1 cellular context compared by ENCODE assay signal in genomic region chr16:87044031-87044380, GRCh38.
TF ChIP-seq lines count a peak whose summit lies in the region.

No MANE protein-coding gene starts in this region.

TF ChIP-seq in GM23338, 12 proteins besides CTCF, POLR2A, EP300 and RAD21 (continued from another document):
- TF ChIP-seq ZNF462 (CRISPR knock-in tag; IDR thresholded peaks at IDR 0.05) (no peak), JUNB (IDR thresholded peaks at IDR 0.05; ENCODE audit: unreplicated experiment) (no peak), ZNF114 (CRISPR knock-in tag; IDR thresholded peaks at IDR 0.05) (no peak), POLR2AphosphoS5 (IDR thresholded peaks at IDR 0.05; ENCODE audit: low read depth) (no peak), EZH2phosphoT487 (IDR thresholded peaks at IDR 0.05; ENCODE audit: unreplicated experiment) (no peak), ZNF331 (CRISPR knock-in tag; IDR thresholded peaks at IDR 0.05; ENCODE audit: low read depth) (no peak), CREB1 (CRISPR knock-in tag; IDR thresholded peaks at IDR 0.05; ENCODE audit: low read depth) (no peak)
TF ChIP-seq in GM23338: peak in this region for 0.
